8 cellular contexts compared by ENCODE assay signal in genomic region chr1:51224255-51224654, GRCh38.
"Had no signal": no experiment of that assay in that cellular context is flagged by ENCODE, and none has a peak within 500 bp of the region (broad histone marks: within the 10 kb centered on the region; RNA-seq: fewer than 3 reads in every experiment).

No MANE protein-coding gene starts in this region.

- H2AFZ ChIP-seq: GM23338 had no signal

- ATAC-seq: GM23338 had no signal

- FAIRE-seq: H1, H54, HTR-8/SVneo had no signal

- H3K4me2 ChIP-seq: GM23338 had no signal

- H3K4me3 ChIP-seq: GM23338 had no signal

- DNase-seq: H9, HCEC 1CT, HFFc6, KG1 had no signal
